Comparison of ENCODE assay signal across 10 cellular contexts in genomic region chr6:33411632-33412005, GRCh38. TPM values are rescaled to one million over a fixed set of nuclear protein-coding genes. Genes with fewer than 3 reads are reported as not detected.
DNase-seq lines count a peak whose midpoint lies in the region; ATAC-seq and TF ChIP-seq lines count a peak whose summit lies in the region.
"Had no signal": no experiment of that assay in that cellular context is flagged by ENCODE, and none has a peak within 500 bp of the region (broad histone marks: within the 10 kb centered on the region; RNA-seq: fewer than 3 reads in every experiment).

No MANE protein-coding gene starts in this region.

- DNase-seq in DMS 273 (lab: John Stamatoyannopoulos, UW; ENCODE audit: unreplicated experiment), result peak; percentile 42
- DNase-seq in DMS 273 treated with DMSO at 0.1 percent for 48 hours (lab: John Stamatoyannopoulos, UW), result no peak
- no peak for DNase-seq in stomach
- DNase-seq in DMS153 treated with DMSO at 0.1 percent for 48 hours (lab: John Stamatoyannopoulos, UW; ENCODE audit: unreplicated experiment), result no peak
- no peak for DNase-seq in dermis blood vessel endothelial cell
- DNase-seq in ecto neural progenitor cell (ENCODE audit: low spot score), result no peak
- DNase-seq: 8988T; stimulated activated CD8-positive, alpha-beta memory T cell treated with anti-CD3 and anti-CD28 coated beads, Interleukin-4, amount 100 ng/mL, for 48 hours had no signal

- 43 to 56% (median 49%) methylated on average over 6 of the region's 6 CpGs for WGBS in stomach, 5 donors

- TF ChIP-seq EP300 in stomach (IDR thresholded peaks at IDR 0.05), result no peak

- intact Hi-C loops in stomach (cut with DNase I; ENCODE audit: low total_unique reads), result no loop called here

- H3K9me3 ChIP-seq in iPS-18c (ENCODE audit: control insufficient read depth, insufficient read depth, low read length) (no peaks in the 10 kb centered on the region), stomach (no peaks in the 10 kb centered on the region)

- peaks cover 32 to 45% (median 44%) of the 10 kb centered on the region in 4 donors for H3K36me3 ChIP-seq in stomach

- H3K4me3 ChIP-seq in iPS-18c (ENCODE audit: insufficient read depth, low read depth, low read length) (peak overlapping the region; percentile 56), stomach (peak overlapping the region; percentile 94 to 100 (median 98))

- H3K4me3 Mint-ChIP-seq in activated T-helper 17 cell treated with anti-CD3 and anti-CD28 coated beads, Interleukin-2, amount 50 U/mL, for 72 hours, result peak overlapping the region; percentile 96

- H3K4me1 Mint-ChIP-seq in activated T-helper 17 cell treated with anti-CD3 and anti-CD28 coated beads, Interleukin-2, amount 50 U/mL, for 72 hours, result peaks cover 44% of the 10 kb centered on the region

- H3K27ac Mint-ChIP-seq in activated T-helper 17 cell treated with anti-CD3 and anti-CD28 coated beads, Interleukin-2, amount 50 U/mL, for 72 hours, result peak overlapping the region; percentile 66

- ATAC-seq in activated T-helper 17 cell treated with anti-CD3 and anti-CD28 coated beads, Interleukin-2, amount 50 U/mL, for 72 hours (replicated peaks), result no peak

- no peak for TF ChIP-seq POLR2A in stomach (IDR thresholded peaks at IDR 0.05)

- H3K4me1 ChIP-seq in stomach, result peaks cover 21 to 63% (median 52%) of the 10 kb centered on the region in 4 donors

- no peaks in the 10 kb centered on the region for H3K27me3 ChIP-seq in stomach

- H3K36me3 Mint-ChIP-seq in activated T-helper 17 cell treated with anti-CD3 and anti-CD28 coated beads, Interleukin-2, amount 50 U/mL, for 72 hours (ENCODE audit: low read depth), result peaks cover 75% of the 10 kb centered on the region

- H3K27me3 Mint-ChIP-seq in activated T-helper 17 cell treated with anti-CD3 and anti-CD28 coated beads, Interleukin-2, amount 50 U/mL, for 72 hours, result no peaks in the 10 kb centered on the region

- peak overlapping the region; percentile 95 to 99 (median 99) for H3K27ac ChIP-seq in stomach

- no peak for TF ChIP-seq CTCF in stomach (IDR thresholded peaks at IDR 0.05)

- no peaks in the 10 kb centered on the region for H3K9me3 Mint-ChIP-seq in activated T-helper 17 cell treated with anti-CD3 and anti-CD28 coated beads, Interleukin-2, amount 50 U/mL, for 72 hours

RNA-seq across cellular contexts. Expression of gene PHF1, which starts 0.8 kb away (rescaled TPM):
- 100 to 1,000 TPM in 1 of 2 donors, 10 to 100 TPM in 1; 27.2 to 133 TPM for total RNA-seq in activated T-helper 17 cell treated with anti-CD3 and anti-CD28 coated beads, Interleukin-2, amount 50 U/mL, for 72 hours
- total RNA-seq in stomach (100 to 1,000 TPM in 1 of 5 donors, 10 to 100 TPM in 4; 22.0 to 125 (median 70.0) TPM), dermis blood vessel endothelial cell (14.4 and 16.5 TPM in 2 replicates)
- 10 to 100 TPM; 56.3 to 99.9 (median 68.7) TPM for polyA plus RNA-seq in stomach

RNA-seq across cellular contexts. Expression of gene CUTA, which starts 6.3 kb away (rescaled TPM):
- 100 to 1,000 TPM; 163 to 248 TPM for total RNA-seq in activated T-helper 17 cell treated with anti-CD3 and anti-CD28 coated beads, Interleukin-2, amount 50 U/mL, for 72 hours
- total RNA-seq in stomach, result 100 to 1,000 TPM in 3 of 5 donors, 10 to 100 TPM in 2; 12.8 to 203 (median 101) TPM
- 100 to 1,000 TPM; 162 to 233 (median 165) TPM for polyA plus RNA-seq in stomach
- 61.3 and 61.7 TPM in 2 replicates for total RNA-seq in dermis blood vessel endothelial cell

RNA-seq across cellular contexts. Expression of gene SYNGAP1, which starts 8.2 kb away (rescaled TPM):
- total RNA-seq in activated T-helper 17 cell treated with anti-CD3 and anti-CD28 coated beads, Interleukin-2, amount 50 U/mL, for 72 hours, result 100 to 1,000 TPM in 1 of 2 donors, 10 to 100 TPM in 1; 43.2 to 156 TPM
- 10 to 100 TPM in 2 of 5 donors, 1 to 10 TPM in 2, under 1 TPM in 1; 0.58 to 78.8 (median 7.7) TPM for total RNA-seq in stomach
- polyA plus RNA-seq in stomach, result 1 to 10 TPM; 3.9 to 5.6 (median 4.0) TPM
- 2.4 and 2.5 TPM in 2 replicates for total RNA-seq in dermis blood vessel endothelial cell

RNA-seq across cellular contexts. Expression of gene KIFC1, which starts 20.0 kb away (rescaled TPM):
- total RNA-seq in activated T-helper 17 cell treated with anti-CD3 and anti-CD28 coated beads, Interleukin-2, amount 50 U/mL, for 72 hours, result 100 to 1,000 TPM; 101 to 108 TPM
- total RNA-seq in stomach (10 to 100 TPM in 1 of 5 donors, 1 to 10 TPM in 3, not detected in 1; 4.2 to 15.4 (median 6.7) TPM), dermis blood vessel endothelial cell (12.4 and 34.3 TPM in 2 replicates)
- polyA plus RNA-seq in stomach, result 1 to 10 TPM in 2 of 3 donors, under 1 TPM in 1; 0.46 to 9.9 (median 5.4) TPM

RNA-seq across cellular contexts. Expression of gene ZBTB9, which starts 42.8 kb away (rescaled TPM):
- total RNA-seq in activated T-helper 17 cell treated with anti-CD3 and anti-CD28 coated beads, Interleukin-2, amount 50 U/mL, for 72 hours, result 10 to 100 TPM; 11.6 to 12.5 TPM
- total RNA-seq in stomach (1 to 10 TPM in 3 of 5 donors, under 1 TPM in 1, not detected in 1; 0.45 to 7.8 (median 3.1) TPM), dermis blood vessel endothelial cell (5.5 and 6.3 TPM in 2 replicates)
- 1 to 10 TPM; 2.4 to 4.2 (median 2.6) TPM for polyA plus RNA-seq in stomach
